ENCODE assay signal across 17 cellular contexts in genomic region chr11:57203359-57203758, GRCh38. TPM values are rescaled to one million over a fixed set of nuclear protein-coding genes. Genes with fewer than 3 reads are reported as not detected.
DNase-seq lines count a peak whose midpoint lies in the region; ATAC-seq and TF ChIP-seq lines count a peak whose summit lies in the region.
"Had no signal": no experiment of that assay in that cellular context is flagged by ENCODE, and none has a peak within 500 bp of the region (broad histone marks: within the 10 kb centered on the region; RNA-seq: fewer than 3 reads in every experiment).

No MANE protein-coding gene starts in this region.

- H3K9me3 ChIP-seq in body of pancreas (no peaks in the 10 kb centered on the region), transverse colon (no peaks in the 10 kb centered on the region)

- H3K4me3 ChIP-seq in body of pancreas (no peak overlapping the region), transverse colon (no peak overlapping the region)
- H3K4me3 ChIP-seq: hepatocyte, PC-9 had no signal

- H3K27me3 ChIP-seq in body of pancreas, result no peaks in the 10 kb centered on the region
- no peaks in the 10 kb centered on the region for H3K27me3 ChIP-seq in transverse colon
- H3K27me3 ChIP-seq: hepatocyte had no signal

- H3K27ac Mint-ChIP-seq in mesothelial cell of epicardium, result no peak overlapping the region
- H3K27ac Mint-ChIP-seq: CD8-positive, alpha-beta T cell; stimulated activated naive CD8-positive, alpha-beta T cell treated with anti-CD3 and anti-CD28 coated beads, Interleukin-15, Interleukin-2, amounts not matched to agents 100 ng/mL and 50 ng/mL, for 24 hours had no signal

- H3K4me1 Mint-ChIP-seq in mesothelial cell of epicardium, result peaks cover 4% of the 10 kb centered on the region

- no peaks in the 10 kb centered on the region for H3K36me3 Mint-ChIP-seq in mesothelial cell of epicardium
- H3K36me3 Mint-ChIP-seq: CD8-positive, alpha-beta T cell had no signal

- 34 to 37% methylated on average over 2 to 3 of the region's 3 CpGs for WGBS in body of pancreas, 2 donors
- WGBS in transverse colon (ENCODE audit: low coverage in 1 of 2), 2 donors, result 62 to 71% methylated on average over 1 to 3 of the region's 3 CpGs

- TF ChIP-seq EP300 in transverse colon (IDR thresholded peaks at IDR 0.05; ENCODE audit: low read depth), result no peak

- H3K36me3 ChIP-seq in body of pancreas (replicated peaks in 1 of 2; ENCODE audit: insufficient read depth in 1 of 2, low read depth in 2 of 2), result no peaks in the 10 kb centered on the region
- no peaks in the 10 kb centered on the region for H3K36me3 ChIP-seq in transverse colon

- no peak for TF ChIP-seq POLR2A in body of pancreas (IDR thresholded peaks at IDR 0.05)
- no peak for TF ChIP-seq POLR2A in transverse colon (IDR thresholded peaks at IDR 0.05)

- H3K9me3 Mint-ChIP-seq in mesothelial cell of epicardium, result no peaks in the 10 kb centered on the region
- H3K9me3 Mint-ChIP-seq: CD8-positive, alpha-beta T cell; stimulated activated naive CD8-positive, alpha-beta T cell treated with anti-CD3 and anti-CD28 coated beads, Interleukin-15, Interleukin-2, amounts not matched to agents 100 ng/mL and 50 ng/mL, for 24 hours had no signal

- H3K27ac ChIP-seq in body of pancreas (no peak overlapping the region), transverse colon (peak overlapping the region in 1 of 4 donors; percentile 31), caudate nucleus (ENCODE audit: low read depth, low read length) (no peak overlapping the region)
- H3K27ac ChIP-seq: hepatocyte, PC-9 had no signal

- H3K4me1 ChIP-seq in body of pancreas, result no peaks in the 10 kb centered on the region
- no peaks in the 10 kb centered on the region for H3K4me1 ChIP-seq in transverse colon

- TF ChIP-seq CTCF in body of pancreas (IDR thresholded peaks at IDR 0.05), result no peak
- TF ChIP-seq CTCF in transverse colon (IDR thresholded peaks at IDR 0.05), result no peak
- no peak for TF ChIP-seq CTCF in mesothelial cell of epicardium (IDR thresholded peaks at IDR 0.05; ENCODE audit: unreplicated experiment)

- DNase-seq in body of pancreas, result peak; percentile 26 to 63 (median 50)
- peak; percentile 87 for DNase-seq in cardiac septum (ENCODE audit: low spot score)
- DNase-seq in mucosa of gallbladder (ENCODE audit: low spot score), result peak; percentile 72
- peak; percentile 36 for DNase-seq in transverse colon
- no peak for DNase-seq in NCI-H146 (lab: John Stamatoyannopoulos, UW)
- no peak for DNase-seq in mesothelial cell of epicardium (ENCODE audit: low spot score in 2 of 2, unreplicated experiment in 2 of 2)
- no peak for DNase-seq in caudate nucleus (lab: John Stamatoyannopoulos, UW)
- DNase-seq: activated CD4-positive, alpha-beta T cell treated with anti-CD3 and anti-CD28 coated beads, Interleukin-2, amount 50 U/mL, for 4 hours; activated T-cell treated with anti-CD3 and anti-CD28 coated beads, Interleukin-2, amount 50 U/mL, for 48 hours; CD8-positive, alpha-beta T cell; Karpas-422; NCI-H1694 treated with DMSO at 0.1 percent for 48 hours; NCI-H524 treated with DMSO at 0.1 percent for 48 hours; PC-9 had no signal

- intact Hi-C loops in body of pancreas (cut with DNase I) (no loop called here), cardiac septum (cut with DNase I) (loop anchor here (2.0 to 5.0 kb wide), 3 partner anchors 27 to 119 kb away; partner anchors contain the start of gene TNKS1BP1), transverse colon (cut with DNase I; ENCODE audit: low total_unique reads) (no loop called here)

- H3K4me3 Mint-ChIP-seq in mesothelial cell of epicardium, result no peak overlapping the region
- H3K4me3 Mint-ChIP-seq: CD8-positive, alpha-beta T cell; stimulated activated naive CD8-positive, alpha-beta T cell treated with anti-CD3 and anti-CD28 coated beads, Interleukin-15, Interleukin-2, amounts not matched to agents 100 ng/mL and 50 ng/mL, for 24 hours had no signal

- H3K27me3 Mint-ChIP-seq in mesothelial cell of epicardium (ENCODE audit: low read depth), result peaks cover 16% of the 10 kb centered on the region

- ATAC-seq in body of pancreas, result peak; percentile 69
- ATAC-seq: CD8-positive, alpha-beta T cell had no signal

- in situ Hi-C loops in transverse colon (cut with MboI; ENCODE audit: low pct_ligation_motif_present in 1 of 4, low pct_unique_long_range_greater_than_20kb in 1 of 4, low sequenced_read_pairs in 3 of 4), result no loop called here

RNA-seq across cellular contexts. Expression of gene LRRC55, which starts 21.6 kb away (rescaled TPM):
- total RNA-seq in body of pancreas (not detected), cardiac septum (0.13 TPM), mucosa of gallbladder (0.09 TPM), transverse colon (under 1 TPM in 2 of 4 donors, not detected in 2; 0.14 to 0.16 TPM), mesothelial cell of epicardium (11.5 to 14.7 TPM (median 13.2 TPM) in 3 replicates)
- total RNA-seq: CD8-positive, alpha-beta T cell; epithelial cell of proximal tubule; PC-9 had no signal

RNA-seq across cellular contexts. Expression of gene APLNR, which starts 33.7 kb away (rescaled TPM):
- total RNA-seq in body of pancreas (1 to 10 TPM in 1 of 2 donors, under 1 TPM in 1; 0.66 to 1.3 TPM), cardiac septum (16.6 TPM), mucosa of gallbladder (4.0 TPM), transverse colon (1 to 10 TPM in 2 of 4 donors, under 1 TPM in 1, not detected in 1; 0.68 to 2.6 (median 2.1) TPM), mesothelial cell of epicardium (3.1 to 3.4 TPM (median 3.1 TPM) in 3 replicates)
- total RNA-seq: CD8-positive, alpha-beta T cell; epithelial cell of proximal tubule; PC-9 had no signal

Comparison
In these comparisons a context has a peak if more than half of its experiments do, and no peak if none do; other contexts are left out.
1. DNase-seq: peak in body of pancreas (4 of 4), cardiac septum (single experiment), mucosa of gallbladder (single experiment) and transverse colon (single experiment); none in NCI-H146 (single experiment), mesothelial cell of epicardium (0 of 2) and caudate nucleus (0 of 61).
2. RNA of gene LRRC55, which starts 21.6 kb away (total RNA-seq): 11.5 to 14.7 TPM in mesothelial cell of epicardium; 0.14 to 0.16 TPM in transverse colon, 0.13 TPM in cardiac septum (single experiment), 0.09 TPM in mucosa of gallbladder (single experiment) and not detected in body of pancreas; every median in the first group is over 10 times any median in the second.